Comparison of ENCODE assay signal across 21 cellular contexts in the genomic region with DNA sequence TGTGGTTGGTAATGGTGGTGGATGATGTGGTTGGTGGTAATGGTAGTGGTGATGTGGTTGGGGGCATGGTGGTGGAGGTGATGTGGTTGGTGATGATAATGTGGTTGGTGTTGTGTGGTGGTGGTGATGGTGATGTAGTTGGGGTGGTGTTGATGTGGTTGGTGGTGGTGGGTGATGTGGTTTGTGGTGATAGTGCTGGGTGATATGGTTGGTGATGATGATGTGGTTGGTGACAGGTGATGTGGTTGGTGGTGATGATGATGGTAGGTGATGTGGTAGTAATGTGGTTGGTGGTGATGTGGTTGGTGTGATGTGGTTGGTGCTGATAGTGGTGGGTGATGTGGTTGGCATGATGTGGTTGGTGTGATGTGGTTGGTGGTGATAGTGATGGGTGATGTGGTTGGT.
"Had no signal": no experiment of that assay in that cellular context is flagged by ENCODE, and none has a peak within 500 bp of the region (broad histone marks: within the 10 kb centered on the region; RNA-seq: fewer than 3 reads in every experiment).

No MANE protein-coding gene starts in this region.

- H3K27ac Mint-ChIP-seq: activated naive CD8-positive, alpha-beta T cell treated with anti-CD3 and anti-CD28 coated beads, Interleukin-2, amount 10 ng/mL, durations not matched to agents 7 days and 5 days; activated T-helper 17 cell treated with anti-CD3 and anti-CD28 coated beads, Interleukin-2, amount 50 U/mL, for 72 hours; brain; effector memory CD8-positive, alpha-beta T cell; memory B cell; natural killer cell had no signal

- H3K4me3 Mint-ChIP-seq: activated naive CD8-positive, alpha-beta T cell treated with anti-CD3 and anti-CD28 coated beads, Interleukin-2, amount 10 ng/mL, durations not matched to agents 7 days and 5 days; activated T-helper 17 cell treated with anti-CD3 and anti-CD28 coated beads, Interleukin-2, amount 50 U/mL, for 72 hours; brain; effector memory CD8-positive, alpha-beta T cell; memory B cell; natural killer cell had no signal

- H2AFZ ChIP-seq: parathyroid adenoma had no signal

- H3K4me1 Mint-ChIP-seq: activated T-helper 17 cell treated with anti-CD3 and anti-CD28 coated beads, Interleukin-2, amount 50 U/mL, for 72 hours; memory B cell; natural killer cell had no signal

- H3K27me3 ChIP-seq: tibial nerve, vagina had no signal

- H3K36me3 Mint-ChIP-seq: activated naive CD8-positive, alpha-beta T cell treated with anti-CD3 and anti-CD28 coated beads, Interleukin-2, amount 10 ng/mL, durations not matched to agents 7 days and 5 days; brain; memory B cell; natural killer cell had no signal

- ATAC-seq: activated CD4-positive, CD25-positive, alpha-beta regulatory T cell treated with anti-CD3 and anti-CD28 coated beads, Interleukin-2, amount 50 U/mL, for 24 hours; effector memory CD8-positive, alpha-beta T cell had no signal

- DNase-seq: activated CD4-positive, alpha-beta T cell treated with anti-CD3 and anti-CD28 coated beads, Interleukin-2, amount 50 U/mL, for 1 hour; activated naive CD4-positive, alpha-beta T cell treated with Interleukin-2 at 50 U/mL for 16 hours; activated naive CD8-positive, alpha-beta T cell treated with anti-CD3 and anti-CD28 coated beads, Interleukin-2, amount 10 ng/mL, durations not matched to agents 7 days and 5 days; activated T-cell treated with anti-CD3 and anti-CD28 coated beads for 4 hours; amygdala; caudate nucleus; effector memory CD8-positive, alpha-beta T cell; esophagus squamous epithelium; natural killer cell; spleen; stimulated activated CD8-positive, alpha-beta memory T cell treated with anti-CD3 and anti-CD28 coated beads, Interleukin-4, amount 100 ng/mL, for 48 hours; stimulated activated naive CD4-positive, alpha-beta T cell; T1000 had no signal

- H3K36me3 ChIP-seq: esophagus squamous epithelium, neutrophil, spleen, tibial nerve, vagina had no signal

- H3K9ac ChIP-seq: parathyroid adenoma had no signal

- H3K27me3 Mint-ChIP-seq: brain had no signal

- H3K9me3 Mint-ChIP-seq: activated naive CD8-positive, alpha-beta T cell treated with anti-CD3 and anti-CD28 coated beads, Interleukin-2, amount 10 ng/mL, durations not matched to agents 7 days and 5 days; activated T-helper 17 cell treated with anti-CD3 and anti-CD28 coated beads, Interleukin-2, amount 50 U/mL, for 72 hours; brain; effector memory CD8-positive, alpha-beta T cell; memory B cell; natural killer cell had no signal

- H3K4me3 ChIP-seq: esophagus squamous epithelium, spleen, tibial nerve, vagina had no signal

- H3K9me3 ChIP-seq: esophagus squamous epithelium, neutrophil, spleen, tibial nerve, vagina had no signal

- H3K27ac ChIP-seq: neutrophil, parathyroid adenoma, vagina had no signal
